9 cellular contexts compared by ENCODE assay signal in the genomic region with DNA sequence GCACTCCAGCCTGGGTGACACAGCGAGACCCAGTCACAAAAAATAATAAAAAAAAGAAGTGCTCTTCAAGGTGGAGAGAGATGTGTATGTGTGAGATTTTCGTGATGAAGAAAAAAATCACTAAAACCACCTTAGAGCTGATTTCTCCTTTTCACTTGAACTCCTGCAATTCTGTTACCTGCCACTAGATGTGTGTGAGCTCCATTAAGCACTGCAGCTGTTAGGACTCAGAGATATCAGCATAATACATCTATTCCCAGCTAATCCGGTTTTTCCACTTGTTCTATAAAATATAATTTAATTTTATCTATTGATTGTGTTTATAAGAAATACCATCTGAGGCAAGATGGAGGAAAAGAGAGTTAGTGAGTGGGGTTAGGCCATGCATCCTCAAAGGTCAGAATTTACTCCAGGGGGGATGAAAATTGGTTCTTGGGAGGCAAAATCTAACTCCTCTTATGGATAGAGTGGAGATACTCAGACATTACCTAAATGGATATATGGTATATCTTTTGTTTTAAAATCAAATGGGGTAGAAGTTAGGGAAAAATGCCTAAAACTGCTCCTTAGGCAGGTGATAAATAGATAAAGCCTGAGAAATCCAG.
DNase-seq lines count a peak whose midpoint lies in the region; ATAC-seq and TF ChIP-seq lines count a peak whose summit lies in the region.
"Had no signal": no experiment of that assay in that cellular context is flagged by ENCODE, and none has a peak within 500 bp of the region (broad histone marks: within the 10 kb centered on the region; RNA-seq: fewer than 3 reads in every experiment).

No MANE protein-coding gene starts in this region.

- H3K4me3 ChIP-seq in colonic mucosa (no peak overlapping the region), osteoblast (ENCODE audit: insufficient read depth, low read length) (no peak overlapping the region)

- no peaks in the 10 kb centered on the region for H3K36me3 ChIP-seq in colonic mucosa
- no peaks in the 10 kb centered on the region for H3K36me3 ChIP-seq in osteoblast (ENCODE audit: insufficient read depth, low read length)

- TF ChIP-seq CTCF in colonic mucosa (IDR thresholded peaks at IDR 0.05) (peak; percentile 76), osteoblast (IDR thresholded peaks at IDR 0.05; ENCODE audit: extremely low read depth, low read depth, low read length) (peak; percentile 64)

- no peak overlapping the region for H3K4me3 Mint-ChIP-seq in activated CD4-positive, alpha-beta T cell treated with anti-CD3 and anti-CD28 coated beads for 36 hours
- H3K4me3 Mint-ChIP-seq: central memory CD8-positive, alpha-beta T cell had no signal

- no peak for DNase-seq in activated CD4-positive, alpha-beta T cell treated with anti-CD3 and anti-CD28 coated beads for 36 hours
- no peak for DNase-seq in activated CD4-positive, alpha-beta T cell treated with anti-CD3 and anti-CD28 coated beads for 48 hours
- peak; percentile 31 to 62 for DNase-seq in NCI-H526 (lab: John Stamatoyannopoulos, UW)
- no peak for DNase-seq in colonic mucosa
- DNase-seq in osteoblast (ENCODE audit: insufficient read length, low spot score, missing footprints), result peak; percentile 82
- no peak for DNase-seq in mucosa of gallbladder (ENCODE audit: low spot score)
- no peak for DNase-seq in stimulated activated CD4-positive, alpha-beta T cell treated with anti-CD3 and anti-CD28 coated beads, Interleukin-1b, Interleukin-23, amount 100 ng/mL, for 48 hours

- H3K79me2 ChIP-seq in osteoblast (ENCODE audit: insufficient read depth, low read length), result no peaks in the 10 kb centered on the region

- no peak overlapping the region for H3K27ac Mint-ChIP-seq in activated CD4-positive, alpha-beta T cell treated with anti-CD3 and anti-CD28 coated beads for 36 hours

- no peaks in the 10 kb centered on the region for H3K9me3 Mint-ChIP-seq in activated CD4-positive, alpha-beta T cell treated with anti-CD3 and anti-CD28 coated beads for 36 hours (ENCODE audit: low read depth)
- H3K9me3 Mint-ChIP-seq: central memory CD8-positive, alpha-beta T cell had no signal

- no peaks in the 10 kb centered on the region for H3K36me3 Mint-ChIP-seq in activated CD4-positive, alpha-beta T cell treated with anti-CD3 and anti-CD28 coated beads for 36 hours (ENCODE audit: low read depth)

- no peaks in the 10 kb centered on the region for H3K9me3 ChIP-seq in colonic mucosa
- no peaks in the 10 kb centered on the region for H3K9me3 ChIP-seq in osteoblast (ENCODE audit: low read depth, low read length)

- H3K4me1 ChIP-seq in colonic mucosa (no peaks in the 10 kb centered on the region), osteoblast (ENCODE audit: insufficient read depth, low read length) (no peaks in the 10 kb centered on the region)

- POLR2A ChIA-PET in activated CD4-positive, alpha-beta T cell treated with anti-CD3 and anti-CD28 coated beads for 36 hours (lab: Charles Lee), result no interaction called here

- no peaks in the 10 kb centered on the region for H3K27me3 ChIP-seq in colonic mucosa
- H3K27me3 ChIP-seq in osteoblast (ENCODE audit: insufficient read depth, low read length), result peaks cover 14% of the 10 kb centered on the region

- H3K27ac ChIP-seq in colonic mucosa (no peak overlapping the region), osteoblast (ENCODE audit: low read depth, low read length) (no peak overlapping the region)

- peaks cover 13% of the 10 kb centered on the region for H3K27me3 Mint-ChIP-seq in activated CD4-positive, alpha-beta T cell treated with anti-CD3 and anti-CD28 coated beads for 36 hours

- no peaks in the 10 kb centered on the region for H3K4me1 Mint-ChIP-seq in activated CD4-positive, alpha-beta T cell treated with anti-CD3 and anti-CD28 coated beads for 36 hours
- H3K4me1 Mint-ChIP-seq: central memory CD8-positive, alpha-beta T cell had no signal

- H3K4me2 ChIP-seq in osteoblast (ENCODE audit: insufficient read depth, low read length), result no peak overlapping the region

- ATAC-seq in activated CD4-positive, alpha-beta T cell treated with anti-CD3 and anti-CD28 coated beads for 36 hours, result peak; percentile 39
- peak; percentile 63 for ATAC-seq in HG02623 (IDR thresholded peaks at IDR 0.05; ENCODE audit: unreplicated experiment)

- CTCF ChIA-PET in activated CD4-positive, alpha-beta T cell treated with anti-CD3 and anti-CD28 coated beads for 36 hours (lab: Charles Lee), result interaction anchor here (0.7 to 2.1 kb wide), 14 partner anchors 9 to 1372 kb away, joined by 3 to 10 read pairs (median 4); no protein-coding TSS in a partner anchor

- intact Hi-C loops in activated CD4-positive, alpha-beta T cell treated with anti-CD3 and anti-CD28 coated beads for 36 hours (cut with DNase I, micrococcal nuclease), result no loop called here
- intact Hi-C loops in colonic mucosa (cut with DNase I), result no loop called here

- H3K9ac ChIP-seq in colonic mucosa (ENCODE audit: low read depth in 2 of 2, low read length in 2 of 2), result no peak overlapping the region

- H2AFZ ChIP-seq in osteoblast (ENCODE audit: low read length), result no peak overlapping the region

- no peaks in the 10 kb centered on the region for H4K20me1 ChIP-seq in osteoblast (ENCODE audit: insufficient read depth, low read length)

Comparison
In these comparisons a context has a peak if more than half of its experiments do, and no peak if none do; other contexts are left out.
1. DNase-seq: peak in NCI-H526 (2 of 2) and osteoblast (single experiment); none in activated CD4-positive, alpha-beta T cell treated with anti-CD3 and anti-CD28 coated beads for 36 hours (single experiment), activated CD4-positive, alpha-beta T cell treated with anti-CD3 and anti-CD28 coated beads for 48 hours (single experiment), colonic mucosa (single experiment), mucosa of gallbladder (single experiment) and stimulated activated CD4-positive, alpha-beta T cell treated with anti-CD3 and anti-CD28 coated beads, Interleukin-1b, Interleukin-23, amount 100 ng/mL, for 48 hours (single experiment).